Comparison of ENCODE assay signal across 16 cellular contexts in genomic region chr9:93540305-93540704, GRCh38. TPM values are rescaled to one million over a fixed set of nuclear protein-coding genes. Genes with fewer than 3 reads are reported as not detected.
DNase-seq lines count a peak whose midpoint lies in the region; ATAC-seq and TF ChIP-seq lines count a peak whose summit lies in the region.
"Had no signal": no experiment of that assay in that cellular context is flagged by ENCODE, and none has a peak within 500 bp of the region (broad histone marks: within the 10 kb centered on the region; RNA-seq: fewer than 3 reads in every experiment).

No MANE protein-coding gene starts in this region.

- H3K79me2 ChIP-seq in trophoblast cell (ENCODE audit: control insufficient read depth, insufficient read depth, low read length, poor library complexity), result no peaks in the 10 kb centered on the region

- H3K4me3 ChIP-seq in right atrium auricular region (no peak overlapping the region), left ventricle myocardium inferior (no peak overlapping the region), trophoblast cell (ENCODE audit: low read depth, low read length) (peak overlapping the region; percentile 25), vagina (no peak overlapping the region)
- H3K4me3 ChIP-seq: BLaER1 treated with 17β-estradiol and CSF1 and Interleukin-3, amounts not matched to agents 10 nM and 100 nM had no signal

- H3K36me3 Mint-ChIP-seq in effector memory CD8-positive, alpha-beta T cell (ENCODE audit: insufficient read depth), result peaks cover 17% of the 10 kb centered on the region

- ATAC-seq in Right ventricle myocardium inferior, result peak; percentile 44
- ATAC-seq in effector memory CD8-positive, alpha-beta T cell (replicated peaks), result no peak
- ATAC-seq: CD8-positive, alpha-beta T cell had no signal

- H4K12ac ChIP-seq in trophoblast cell (ENCODE audit: low read depth, low read length), result no peak overlapping the region

- no peaks in the 10 kb centered on the region for H3K79me1 ChIP-seq in trophoblast cell (ENCODE audit: low read length)

- H3K9me3 ChIP-seq in right atrium auricular region (no peaks in the 10 kb centered on the region), left ventricle myocardium inferior (replicated peaks) (no peaks in the 10 kb centered on the region), trophoblast cell (ENCODE audit: insufficient read depth, low read depth, low read length) (no peaks in the 10 kb centered on the region), vagina (no peaks in the 10 kb centered on the region)
- H3K9me3 ChIP-seq: BLaER1 treated with 17β-estradiol and CSF1 and Interleukin-3, amounts not matched to agents 10 nM and 100 nM had no signal

- H3K4me2 ChIP-seq in trophoblast cell (ENCODE audit: low read length), result no peak overlapping the region
- H3K4me2 ChIP-seq: BLaER1 treated with 17β-estradiol and CSF1 and Interleukin-3, amounts not matched to agents 10 nM and 100 nM had no signal

- H2BK120ac ChIP-seq in trophoblast cell (ENCODE audit: insufficient read depth, low read length, poor library complexity), result no peak overlapping the region

- H3K4me1 ChIP-seq in right atrium auricular region (peaks cover 0 to 27% of the 10 kb centered on the region in 2 donors), left ventricle myocardium inferior (peaks cover 52% of the 10 kb centered on the region), trophoblast cell (ENCODE audit: control insufficient read depth in 1 of 2, insufficient read depth in 2 of 2, low read length in 2 of 2) (no peaks in the 10 kb centered on the region), vagina (no peaks in the 10 kb centered on the region)

- no peak overlapping the region for H2AFZ ChIP-seq in trophoblast cell (ENCODE audit: insufficient read depth, low read length, poor library complexity)

- DNase-seq in Right ventricle myocardium inferior (ENCODE audit: missing footprints) (no peak), right atrium auricular region (ENCODE audit: low spot score) (no peak), left ventricle myocardium inferior (no peak), trophoblast cell (no peak), vagina (ENCODE audit: extremely low spot score in 2 of 2) (no peak), SW480 (ENCODE audit: low spot score) (no peak), GM10266 (ENCODE audit: extremely low spot score) (no peak)
- DNase-seq in effector memory CD8-positive, alpha-beta T cell, result no peak
- DNase-seq: 8988T; Calu3; CD8-positive, alpha-beta T cell; DMS79 treated with DMSO at 0.1 percent for 48 hours; H9; IMR-90 had no signal

- no peak overlapping the region for H3K9ac ChIP-seq in trophoblast cell (ENCODE audit: low read length)
- H3K9ac ChIP-seq: BLaER1 treated with 17β-estradiol and CSF1 and Interleukin-3, amounts not matched to agents 10 nM and 100 nM had no signal

- intact Hi-C loops in Right ventricle myocardium inferior (cut with DNase I) (loop anchor here (5.0 kb wide), 1 partner anchor 88 kb away; the partner anchor contains the start of genes FAM120A and FAM120AOS), left ventricle myocardium inferior (cut with micrococcal nuclease) (no loop called here), vagina (cut with DNase I) (no loop called here)

- H2AK5ac ChIP-seq in trophoblast cell (ENCODE audit: low read length), result no peak overlapping the region

- H3K18ac ChIP-seq in trophoblast cell (ENCODE audit: low read length), result no peak overlapping the region

- no peak overlapping the region for H3K23ac ChIP-seq in trophoblast cell (ENCODE audit: low read length)

- no peak for TF ChIP-seq POLR2A in vagina (IDR thresholded peaks at IDR 0.05)

- no CpG with 5 or more reads among the region's 8 CpGs for WGBS in trophoblast cell (ENCODE audit: extremely low coverage, insufficient coverage, insufficient read length)

- no peak overlapping the region for H3K27ac ChIP-seq in right atrium auricular region
- H3K27ac ChIP-seq in left ventricle myocardium inferior (replicated peaks), result peak overlapping the region; percentile 50
- no peak overlapping the region for H3K27ac ChIP-seq in trophoblast cell (ENCODE audit: low read depth, low read length)
- H3K27ac ChIP-seq in vagina, result no peak overlapping the region
- H3K27ac ChIP-seq: BLaER1 treated with 17β-estradiol and CSF1 and Interleukin-3, amounts not matched to agents 10 nM and 100 nM had no signal

- H2BK5ac ChIP-seq in trophoblast cell (ENCODE audit: low read depth, low read length, poor library complexity), result no peak overlapping the region

- H3K27me3 ChIP-seq in right atrium auricular region (no peaks in the 10 kb centered on the region), left ventricle myocardium inferior (ENCODE audit: low read depth) (no peaks in the 10 kb centered on the region), trophoblast cell (ENCODE audit: insufficient read depth, low read length) (no peaks in the 10 kb centered on the region), vagina (no peaks in the 10 kb centered on the region)
- H3K27me3 ChIP-seq: BLaER1 treated with 17β-estradiol and CSF1 and Interleukin-3, amounts not matched to agents 10 nM and 100 nM had no signal

- no peak overlapping the region for H4K8ac ChIP-seq in trophoblast cell (ENCODE audit: low read depth, low read length)

- H3K27me3 Mint-ChIP-seq in effector memory CD8-positive, alpha-beta T cell, result no peaks in the 10 kb centered on the region
- H3K27me3 Mint-ChIP-seq: B cell had no signal

- no peak overlapping the region for H3K4ac ChIP-seq in trophoblast cell (ENCODE audit: low read depth, low read length)

- no peak overlapping the region for H4K91ac ChIP-seq in trophoblast cell (ENCODE audit: low read depth, low read length)

- peaks cover 3 to 5% of the 10 kb centered on the region in 2 donors for H3K4me1 Mint-ChIP-seq in effector memory CD8-positive, alpha-beta T cell (ENCODE audit: low read depth in 2 of 2)
- H3K4me1 Mint-ChIP-seq: B cell had no signal

- H3K36me3 ChIP-seq in right atrium auricular region (peaks cover 24% of the 10 kb centered on the region), left ventricle myocardium inferior (peaks cover 37% of the 10 kb centered on the region), trophoblast cell (ENCODE audit: control insufficient read depth in 1 of 2, insufficient read depth in 2 of 2, low read length in 2 of 2) (peaks cover 20 to 33% of the 10 kb centered on the region in 2 experiments), vagina (peaks cover 0 to 55% of the 10 kb centered on the region in 2 donors)

- peak overlapping the region; percentile 35 to 52 for H3K27ac Mint-ChIP-seq in effector memory CD8-positive, alpha-beta T cell
- H3K27ac Mint-ChIP-seq: B cell had no signal

- H3K9me3 Mint-ChIP-seq in effector memory CD8-positive, alpha-beta T cell, result no peaks in the 10 kb centered on the region
- H3K9me3 Mint-ChIP-seq: CD8-positive, alpha-beta T cell; H9 had no signal

- no peak overlapping the region for H3K4me3 Mint-ChIP-seq in effector memory CD8-positive, alpha-beta T cell
- H3K4me3 Mint-ChIP-seq: B cell; CD8-positive, alpha-beta T cell; H9 had no signal

- no peak overlapping the region for H3K14ac ChIP-seq in trophoblast cell (ENCODE audit: low read length)

- no peak overlapping the region for H2BK12ac ChIP-seq in trophoblast cell (ENCODE audit: low read length)

- TF ChIP-seq CTCF in right atrium auricular region (IDR thresholded peaks at IDR 0.05), result no peak
- TF ChIP-seq CTCF in left ventricle myocardium inferior (IDR thresholded peaks at IDR 0.05; ENCODE audit: borderline replicate concordance), result no peak
- TF ChIP-seq CTCF in vagina (IDR thresholded peaks at IDR 0.05), result no peak
- TF ChIP-seq CTCF in GM10266 (IDR thresholded peaks at IDR 0.05; ENCODE audit: control insufficient read depth, insufficient read depth, low read depth, missing control alignments), result no peak

RNA-seq across cellular contexts. Expression of gene PHF2, which starts 36.1 kb away (rescaled TPM):
- total RNA-seq in Right ventricle myocardium inferior (28.7 TPM), right atrium auricular region (10 to 100 TPM; 24.7 to 29.3 TPM), left ventricle myocardium inferior (27.4 TPM), vagina (27.7 TPM)
- 12.6 and 12.7 TPM in 2 replicates for polyA plus RNA-seq in trophoblast cell (2013)
